26 cellular contexts compared by ENCODE assay signal in the genomic region with DNA sequence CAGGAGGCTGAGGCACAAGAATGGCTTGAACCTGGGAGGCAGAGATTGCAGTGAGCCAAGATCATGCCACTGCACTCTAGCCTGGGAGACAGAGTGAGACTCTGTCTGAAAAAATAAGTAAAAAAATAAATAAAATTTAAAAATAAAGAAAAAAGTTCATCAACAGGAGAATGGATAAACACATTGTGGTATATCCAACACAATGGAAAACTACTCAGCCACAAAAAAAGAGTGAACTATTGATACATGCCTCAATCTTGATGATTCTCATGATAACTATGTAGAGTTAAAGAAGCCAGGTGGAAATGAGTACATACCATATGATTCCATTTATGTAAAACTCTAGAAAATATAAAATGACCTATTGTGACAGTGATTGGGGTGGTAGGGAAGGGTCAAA.
"Had no signal": no experiment of that assay in that cellular context is flagged by ENCODE, and none has a peak within 500 bp of the region (broad histone marks: within the 10 kb centered on the region; RNA-seq: fewer than 3 reads in every experiment).

No MANE protein-coding gene starts in this region.

- H3K36me3 ChIP-seq: stomach, suprapubic skin, thoracic aorta, thyroid gland, tibial artery, tibial nerve, transverse colon, upper lobe of left lung, upper lobe of right lung, uterus, vagina had no signal

- H3K27ac ChIP-seq: stomach, suprapubic skin, testis, thoracic aorta, thyroid gland, tibial artery, tibial nerve, transverse colon, upper lobe of left lung, upper lobe of right lung, uterus, vagina had no signal

- DNase-seq: stimulated activated CD4-positive, alpha-beta T cell treated with anti-CD3 and anti-CD28 coated beads, Interleukin-2, amount 100 ng/mL, for 48 hours; stimulated activated CD4-positive, alpha-beta T cell treated with anti-CD3 and anti-CD28 coated beads, Interleukin-4, amount 100 ng/mL, for 1 hour; stimulated activated CD4-positive, alpha-beta T cell treated with anti-CD3 and anti-CD28 coated beads, Interleukin-4, amount 100 ng/mL, for 24 hours; stimulated activated CD4-positive, alpha-beta T cell treated with anti-CD3 and anti-CD28 coated beads, Interleukin-4, amount 100 ng/mL, for 4 hours; stimulated activated CD8-positive, alpha-beta memory T cell treated with anti-CD3 and anti-CD28 coated beads, Interleukin-4, amount 100 ng/mL, for 48 hours; stimulated activated naive B cell treated with anti-CD40 and anti-IgM and Interleukin-4, amounts not matched to agents 10 μg/mL and 1 μg/mL and 100 μg/mL, for 72 hours; stimulated activated naive CD4-positive, alpha-beta T cell; stimulated activated naive CD4-positive, alpha-beta T cell treated with Interleukin-2 at 50 U/mL for 16 hours; stimulated activated naive CD8-positive, alpha-beta T cell treated with anti-CD3 and anti-CD28 coated beads, Interleukin-15, amount 100 ng/mL, for 72 hours; stimulated activated naive CD8-positive, alpha-beta T cell treated with anti-CD3 and anti-CD28 coated beads, Interleukin-15, Interleukin-2, amounts not matched to agents 100 U/mL and 50 U/mL, for 24 hours; stomach; substantia nigra; testis; thyroid gland; tibial artery; transverse colon; trophoblast cell; upper lobe of left lung; upper lobe of right lung; uterus had no signal

- H3K9me3 ChIP-seq: stomach, suprapubic skin, testis, thoracic aorta, thyroid gland, tibial artery, transverse colon, upper lobe of left lung, upper lobe of right lung, uterus, vagina had no signal

- H3K27me3 ChIP-seq: stomach, suprapubic skin, testis, thyroid gland, tibial artery, tibial nerve, transverse colon, upper lobe of left lung, upper lobe of right lung, uterus, vagina had no signal

- H3K4me3 ChIP-seq: stomach, suprapubic skin, testis, thoracic aorta, thyroid gland, tibial artery, tibial nerve, transverse colon, upper lobe of left lung, upper lobe of right lung, uterus, vagina had no signal

- H3K4me1 ChIP-seq: stomach, suprapubic skin, testis, thyroid gland, tibial artery, tibial nerve, transverse colon, upper lobe of left lung, upper lobe of right lung, uterus, vagina had no signal

- ATAC-seq: stimulated activated effector memory CD8-positive, alpha-beta T cell treated with anti-CD3 and anti-CD28 coated beads, Interleukin-12 subunit alpha, Interleukin-12 subunit beta, amount 100 ng/mL, for 72 hours; stimulated activated memory B cell treated with anti-CD40 and anti-IgM and Interleukin-4, amounts not matched to agents 10 μg/mL and 1 μg/mL and 100 μg/mL, for 72 hours; stimulated activated naive B cell treated with anti-CD40 and anti-IgM and Interleukin-4, amounts not matched to agents 10 μg/mL and 1 μg/mL and 100 μg/mL, for 72 hours; stimulated activated naive CD8-positive, alpha-beta T cell treated with anti-CD3 and anti-CD28 coated beads, Interleukin-15, amount 100 ng/mL, for 72 hours; stimulated activated naive CD8-positive, alpha-beta T cell treated with anti-CD3 and anti-CD28 coated beads, Interleukin-15, Interleukin-2, amounts not matched to agents 100 U/mL and 50 U/mL, for 24 hours; upper lobe of right lung had no signal
